ENCODE assay signal across 13 cellular contexts in genomic region chr6:12148317-12148801, GRCh38.
DNase-seq lines count a peak whose midpoint lies in the region; ATAC-seq, FAIRE-seq and TF ChIP-seq lines count a peak whose summit lies in the region.
"Had no signal": no experiment of that assay in that cellular context is flagged by ENCODE, and none has a peak within 500 bp of the region (broad histone marks: within the 10 kb centered on the region; RNA-seq: fewer than 3 reads in every experiment).

No MANE protein-coding gene starts in this region.

- peaks cover 12% of the 10 kb centered on the region for H3K4me1 ChIP-seq in IMR-90 (ENCODE audit: control insufficient read depth, insufficient read depth, low read length)
- no peaks in the 10 kb centered on the region for H3K4me1 ChIP-seq in GM12878 (ENCODE audit: control insufficient read depth, insufficient read depth, low read length)
- H3K4me1 ChIP-seq in mesenchymal stem cell (ENCODE audit: control insufficient read depth, insufficient read depth, low read depth, low read length), result peaks cover 4% of the 10 kb centered on the region
- H3K4me1 ChIP-seq: right atrium auricular region had no signal

- peak overlapping the region; percentile 51; the same call in 1 of the 2 replicates for H3K27ac ChIP-seq in IMR-90 (ENCODE audit: insufficient read depth, low read length)
- H3K27ac ChIP-seq in GM12878 (ENCODE audit: control insufficient read depth, insufficient read depth), result no peak overlapping the region
- H3K27ac ChIP-seq in mesenchymal stem cell (ENCODE audit: low read length, poor library complexity, severe bottlenecking), result peak overlapping the region; percentile 83
- H3K27ac ChIP-seq: right atrium auricular region had no signal

- no peak overlapping the region for H3K4me3 ChIP-seq in IMR-90 (ENCODE audit: insufficient read depth, low read depth, low read length)
- no peak overlapping the region for H3K4me3 ChIP-seq in GM12878
- H3K4me3 ChIP-seq in mesenchymal stem cell (ENCODE audit: insufficient read depth in 1 of 2, low read depth in 1 of 2, low read length in 2 of 2), result no peak overlapping the region
- H3K4me3 ChIP-seq: right atrium auricular region had no signal

- no peak overlapping the region for H4K5ac ChIP-seq in IMR-90 (ENCODE audit: low read depth, low read length)

- dilution Hi-C loops in IMR-90 (cut with HindIII; ENCODE audit: low sequenced_read_pairs, unreplicated experiment), result no loop called here

- H2BK20ac ChIP-seq in IMR-90 (ENCODE audit: low read depth, low read length), result peak overlapping the region; percentile 65; the same call in 1 of the 2 replicates

- RAD21 ChIA-PET in GM12878 (lab: Charles Lee; ENCODE audit: unreplicated experiment), result no interaction called here

- no peaks in the 10 kb centered on the region for H3K79me2 ChIP-seq in GM12878 (ENCODE audit: control insufficient read depth, insufficient read depth, low read length)

- H3K79me1 ChIP-seq in IMR-90 (ENCODE audit: low read depth in 1 of 2, low read length in 2 of 2) (peaks cover 0 to 12% of the 10 kb centered on the region in 2 experiments; a peak in 3 of 4 replicates), mesenchymal stem cell (replicated peaks; ENCODE audit: low read length, poor library complexity, severe bottlenecking) (peaks cover 7% of the 10 kb centered on the region)

- H3K27me3 ChIP-seq in IMR-90 (ENCODE audit: control insufficient read depth, insufficient read depth, low read length) (no peaks in the 10 kb centered on the region), GM12878 (replicated peaks in 1 of 2; ENCODE audit: control insufficient read depth in 2 of 2, insufficient read depth in 2 of 2, low read length in 1 of 2) (no peaks in the 10 kb centered on the region), mesenchymal stem cell (ENCODE audit: control insufficient read depth in 1 of 2, insufficient read depth in 1 of 2, low read length in 2 of 2) (no peaks in the 10 kb centered on the region)
- H3K27me3 ChIP-seq: right atrium auricular region had no signal

- CTCF ChIA-PET in IMR-90 (lab: Yijun Ruan, JAX) (interaction anchor here (0.6 to 0.8 kb wide), 3 partner anchors 36 to 242 kb away, joined by 3 to 4 read pairs (median 3); no protein-coding TSS in a partner anchor), GM12878 (lab: Yijun Ruan, JAX) (no interaction called here)

- peak overlapping the region in 1 of 2 experiments; percentile 29; a peak in 1 of 4 replicates for H4K8ac ChIP-seq in IMR-90 (ENCODE audit: low read depth in 2 of 2, low read length in 2 of 2)
- peak overlapping the region; percentile 84 for H4K8ac ChIP-seq in mesenchymal stem cell (ENCODE audit: low read length)

- no peaks in the 10 kb centered on the region for H4K20me1 ChIP-seq in IMR-90 (ENCODE audit: insufficient read depth, low read length)
- H4K20me1 ChIP-seq in GM12878 (ENCODE audit: control insufficient read depth, insufficient read depth), result no peaks in the 10 kb centered on the region

- peaks cover 9% of the 10 kb centered on the region for H3K9me1 ChIP-seq in IMR-90 (ENCODE audit: insufficient read depth, low read length)

- peak; percentile 39 for DNase-seq in AG20443 (ENCODE audit: low spot score)
- peak; percentile 80 for DNase-seq in IMR-90
- no peak for DNase-seq in GM12878 (ENCODE audit: low read depth, low spot score)
- peak; percentile 60 for DNase-seq in mesenchymal stem cell
- DNase-seq in HuH-7 (ENCODE audit: low spot score), result no peak
- no peak for DNase-seq in SKM-1 treated with dmso at 0.1 percent for 144 hours (lab: John Stamatoyannopoulos, UW; ENCODE audit: unreplicated experiment)
- DNase-seq in NCI-H1417 (lab: John Stamatoyannopoulos, UW), result no peak
- DNase-seq: activated gamma-delta T cell treated with Interleukin-2 at 50 U/mL for 16 hours; COR-L47; effector CD4-positive, alpha-beta T cell; Right ventricle myocardium superior had no signal

- TF ChIP-seq CTCF in IMR-90 (conservative IDR thresholded peaks at IDR 0.05; ENCODE audit: low read depth, low read length) (no peak), GM12878 (IDR thresholded peaks at IDR 0.05 in 2 of 3, conservative IDR thresholded peaks at IDR 0.05 in 1 of 3; ENCODE audit: control insufficient read depth in 2 of 3, extremely low read depth in 1 of 3, insufficient read depth in 1 of 3, low read depth in 3 of 3, low read length in 3 of 3) (no peak)

- no peak for TF ChIP-seq EP300 in GM12878 (IDR thresholded peaks at IDR 0.05; ENCODE audit: borderline replicate concordance in 1 of 2, control insufficient read depth in 1 of 2, low read depth in 2 of 2, low read length in 2 of 2)

- WGBS in IMR-90 (ENCODE audit: extremely low coverage in 2 of 2, insufficient read length in 1 of 2), 2 experiments, result 29% methylated on average over 1 of the region's 3 CpGs; no CpG with 5 or more reads in 1 of the 2 experiments
- WGBS in GM12878 (ENCODE audit: insufficient coverage, insufficient replicate concordance, low lambda C conversion rate, missing lambda C conversion rate), result 100% methylated on average over 3 of the region's 3 CpGs
- WGBS in mesenchymal stem cell, result 33% methylated on average over 2 of the region's 3 CpGs

- H3K36me3 ChIP-seq in IMR-90 (ENCODE audit: control insufficient read depth, insufficient read depth, low read length), result no peaks in the 10 kb centered on the region; the same call in 1 of the 2 replicates
- H3K36me3 ChIP-seq in GM12878 (ENCODE audit: control insufficient read depth in 2 of 2, insufficient read depth in 2 of 2, low read length in 1 of 2), result peaks cover 0 to 11% of the 10 kb centered on the region in 2 experiments; a peak in 3 of 4 replicates
- H3K36me3 ChIP-seq in mesenchymal stem cell (ENCODE audit: control insufficient read depth in 1 of 2, insufficient read depth in 2 of 2, low read depth in 1 of 2, low read length in 2 of 2), result no peaks in the 10 kb centered on the region
- H3K36me3 ChIP-seq: right atrium auricular region had no signal

- intact Hi-C loops in IMR-90 (cut with micrococcal nuclease), result loop anchor here (5.0 kb wide), 4 partner anchors 84 to 561 kb away; partner anchors contain the start of gene EDN1
- intact Hi-C loops in GM12878 (cut with micrococcal nuclease; ENCODE audit: unreplicated experiment), result no loop called here

- SMC1A ChIA-PET in GM12878 (lab: Charles Lee; ENCODE audit: uncharacterized antibody, unreplicated experiment), result interaction anchor here (1.1 kb wide), 2 partner anchors 141 to 453 kb away, joined by 3 to 4 read pairs; no protein-coding TSS in a partner anchor

- no peak for TF ChIP-seq RAD21 in IMR-90 (IDR thresholded peaks at IDR 0.05; ENCODE audit: low read length)
- TF ChIP-seq RAD21 in GM12878 (IDR thresholded peaks at IDR 0.05; ENCODE audit: insufficient read depth, low read depth, low read length), result no peak

- H2AK9ac ChIP-seq in IMR-90 (replicated peaks; ENCODE audit: low read depth, low read length, poor library complexity), result peak overlapping the region; percentile 53

- H2BK12ac ChIP-seq in mesenchymal stem cell (ENCODE audit: low read length in 2 of 2), result peak overlapping the region; percentile 29 to 69

- no peaks in the 10 kb centered on the region for H3K9me3 ChIP-seq in IMR-90 (ENCODE audit: control insufficient read depth, insufficient read depth, low read length)
- H3K9me3 ChIP-seq in GM12878 (replicated peaks; ENCODE audit: control insufficient read depth, insufficient read depth, low read length), result no peaks in the 10 kb centered on the region
- H3K9me3 ChIP-seq in mesenchymal stem cell (ENCODE audit: control insufficient read depth, low read length), result no peaks in the 10 kb centered on the region
- H3K9me3 ChIP-seq: right atrium auricular region had no signal

- H2BK120ac ChIP-seq in IMR-90 (ENCODE audit: low read depth, low read length) (peak overlapping the region; percentile 79), mesenchymal stem cell (ENCODE audit: low read depth, low read length) (no peak overlapping the region)

- in situ Hi-C loops in IMR-90 (cut with MboI; ENCODE audit: low sequenced_read_pairs) (no loop called here), GM12878 (cut with MboI) (no loop called here)

- H2BK5ac ChIP-seq in IMR-90 (ENCODE audit: low read depth, low read length, poor library complexity, severe bottlenecking), result peak overlapping the region; percentile 68
- peak overlapping the region; percentile 61 for H2BK5ac ChIP-seq in mesenchymal stem cell (ENCODE audit: low read depth, low read length, poor library complexity, severe bottlenecking)

- no peak for FAIRE-seq in GM12878 (lab: Jason Lieb, UNC)

- 0 out of 3 replicates have a peak overlapping the region, but pooled peaks have one; percentile 19 for H2BK15ac ChIP-seq in IMR-90 (ENCODE audit: low read depth, low read length)
- no peak overlapping the region for H2BK15ac ChIP-seq in mesenchymal stem cell (ENCODE audit: low read depth, poor library complexity, severe bottlenecking)

- BruUV-seq in IMR-90 (replicated peaks; lab: Mats Ljungman, UMichigan) (no TSS peak), GM12878 (replicated peaks; lab: Mats Ljungman, UMichigan) (no TSS peak)

- peak overlapping the region; percentile 51; the same call in 1 of the 2 replicates for H3K18ac ChIP-seq in IMR-90 (ENCODE audit: low read depth, low read length)
- peak overlapping the region; percentile 52 to 90 for H3K18ac ChIP-seq in mesenchymal stem cell (ENCODE audit: low read depth in 1 of 2, low read length in 2 of 2)

- POLR2A ChIA-PET in IMR-90 (lab: Charles Lee; ENCODE audit: unreplicated experiment) (no interaction called here), GM12878 (lab: Charles Lee) (no interaction called here)

- H3K9ac ChIP-seq in IMR-90 (ENCODE audit: low read depth, low read length) (peak overlapping the region; percentile 28; the same call in 1 of the 2 replicates), GM12878 (ENCODE audit: control insufficient read depth, insufficient read depth, low read length) (no peak overlapping the region), mesenchymal stem cell (ENCODE audit: low read length) (peak overlapping the region; percentile 39)

- peak overlapping the region; percentile 36 for H2AFZ ChIP-seq in IMR-90 (replicated peaks; ENCODE audit: low read length, poor library complexity)
- H2AFZ ChIP-seq in GM12878 (ENCODE audit: control insufficient read depth, low read depth, low read length), result no peak overlapping the region
- no peak overlapping the region for H2AFZ ChIP-seq in mesenchymal stem cell (ENCODE audit: low read depth, low read length)

- H2AK5ac ChIP-seq in IMR-90 (ENCODE audit: low read depth, low read length), result peak overlapping the region; percentile 79
- no peak overlapping the region for H2AK5ac ChIP-seq in mesenchymal stem cell (ENCODE audit: low read length, severe bottlenecking)

- TF ChIP-seq POLR2A in IMR-90 (IDR thresholded peaks at IDR 0.05; ENCODE audit: low read depth, low read length) (no peak), GM12878 (IDR thresholded peaks at IDR 0.05; ENCODE audit: low read depth, low read length) (no peak)

- H3K14ac ChIP-seq in IMR-90 (replicated peaks; ENCODE audit: low read depth, low read length), result peak overlapping the region; percentile 64
- peak overlapping the region in 1 of 2 experiments; percentile 86 for H3K14ac ChIP-seq in mesenchymal stem cell (ENCODE audit: low read length in 2 of 2)

- no peak overlapping the region; the same call in 1 of the 2 replicates for H3K56ac ChIP-seq in IMR-90 (ENCODE audit: extremely low read depth, insufficient read depth, low read length)

- peak overlapping the region; percentile 74 for H3K4ac ChIP-seq in IMR-90 (ENCODE audit: low read depth, low read length)
- H3K4ac ChIP-seq in mesenchymal stem cell (ENCODE audit: low read depth in 1 of 2, low read length in 2 of 2), result peak overlapping the region in 1 of 2 experiments; percentile 17

- ATAC-seq in IMR-90 (ENCODE audit: low read depth) (peak; percentile 59), GM12878 (no peak), GM21390 (IDR thresholded peaks at IDR 0.05; ENCODE audit: unreplicated experiment) (no peak)

- H3K4me2 ChIP-seq in IMR-90 (ENCODE audit: low read depth, low read length) (peak overlapping the region; percentile 60; the same call in 1 of the 2 replicates), GM12878 (ENCODE audit: control insufficient read depth, insufficient read depth) (no peak overlapping the region), mesenchymal stem cell (ENCODE audit: low read length, poor library complexity, severe bottlenecking) (no peak overlapping the region)

- H4K91ac ChIP-seq in IMR-90 (ENCODE audit: insufficient read depth, low read depth, low read length), result peak overlapping the region; percentile 32; the same call in 1 of the 2 replicates
- peak overlapping the region; percentile 43 for H4K91ac ChIP-seq in mesenchymal stem cell (ENCODE audit: low read length)

- H3K23ac ChIP-seq in IMR-90 (ENCODE audit: low read depth, low read length) (peak overlapping the region; percentile 76; the same call in 1 of the 2 replicates), mesenchymal stem cell (ENCODE audit: low read length in 2 of 2) (no peak overlapping the region)

Comparison
In these comparisons a context has a peak if more than half of its experiments do, and no peak if none do; other contexts are left out.
1. DNase-seq: peak in AG20443 (single experiment), IMR-90 (single experiment) and mesenchymal stem cell (single experiment); none in GM12878 (single experiment), HuH-7 (single experiment), SKM-1 treated with dmso at 0.1 percent for 144 hours (single experiment) and NCI-H1417 (0 of 3).